1 cellular context compared by ENCODE assay signal in genomic region chr17:82351254-82351712, GRCh38.
A peak's percentile ranks its signal among the peaks of the same experiment; 100 is the strongest.
TF ChIP-seq lines count a peak whose summit lies in the region.

No MANE protein-coding gene starts in this region.

TF ChIP-seq in GM12878, 131 proteins besides CTCF, POLR2A, EP300 and RAD21 (continued from another document):
- TF ChIP-seq SIN3A (IDR thresholded peaks at IDR 0.05; ENCODE audit: low read depth, low read length) (no peak), NFXL1 (IDR thresholded peaks at IDR 0.05; ENCODE audit: borderline replicate concordance) (no peak), ATF7 (IDR thresholded peaks at IDR 0.05; ENCODE audit: low read depth) (0 out of 2 replicates have a peak, but pooled peaks have one; percentile 35), PAX8 (IDR thresholded peaks at IDR 0.05) (no peak), PML (IDR thresholded peaks at IDR 0.05; ENCODE audit: low read length) (no peak), CREM (IDR thresholded peaks at IDR 0.05; ENCODE audit: low read depth) (no peak), KAT2A (conservative IDR thresholded peaks at IDR 0.05; ENCODE audit: control insufficient read depth, low read depth, low read length) (no peak), RFX5 (IDR thresholded peaks at IDR 0.05; ENCODE audit: low read depth, low read length) (no peak), HSF1 (IDR thresholded peaks at IDR 0.05; ENCODE audit: low read depth, low read length) (no peak), POLR2AphosphoS2 (IDR thresholded peaks at IDR 0.05; ENCODE audit: low read depth, low read length) (no peak), NBN (IDR thresholded peaks at IDR 0.05) (no peak), EGR1 (IDR thresholded peaks at IDR 0.05; ENCODE audit: borderline replicate concordance in 1 of 2, low read depth in 2 of 2, low read length in 2 of 2) (no peak), NKRF (conservative IDR thresholded peaks at IDR 0.05) (no peak), YBX1 (IDR thresholded peaks at IDR 0.05) (no peak), SMC3 (IDR thresholded peaks at IDR 0.05; ENCODE audit: borderline replicate concordance, low read length) (no peak), HDAC2 (IDR thresholded peaks at IDR 0.05) (no peak), E2F8 (IDR thresholded peaks at IDR 0.05; ENCODE audit: low read depth, partially characterized antibody) (no peak), CBFB (IDR thresholded peaks at IDR 0.05; ENCODE audit: low read depth) (no peak), TCF3 (IDR thresholded peaks at IDR 0.05; ENCODE audit: borderline replicate concordance, insufficient read depth, low read depth, low read length) (no peak), HDAC6 (IDR thresholded peaks at IDR 0.05; ENCODE audit: unreplicated experiment) (no peak), CUX1 (IDR thresholded peaks at IDR 0.05; ENCODE audit: insufficient replicate concordance, low read depth, low read length) (no peak)
